ENCODE assay signal across 1 cellular context in genomic region chr3:100075731-100076543, GRCh38.
TF ChIP-seq lines count a peak whose summit lies in the region.

No MANE protein-coding gene starts in this region.

TF ChIP-seq in K562, 482 proteins besides CTCF, POLR2A, EP300 and RAD21 (continued from another document):
- TF ChIP-seq, protein P1, sequence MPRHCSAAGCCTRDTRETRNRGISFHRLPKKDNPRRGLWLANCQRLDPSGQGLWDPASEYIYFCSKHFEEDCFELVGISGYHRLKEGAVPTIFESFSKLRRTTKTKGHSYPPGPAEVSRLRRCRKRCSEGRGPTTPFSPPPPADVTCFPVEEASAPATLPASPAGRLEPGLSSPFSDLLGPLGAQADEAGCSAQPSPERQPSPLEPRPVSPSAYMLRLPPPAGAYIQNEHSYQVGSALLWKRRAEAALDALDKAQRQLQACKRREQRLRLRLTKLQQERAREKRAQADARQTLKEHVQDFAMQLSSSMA (CRISPR knock-in tag; IDR thresholded peaks at IDR 0.05): no peak
- TF ChIP-seq ZNF133 (CRISPR knock-in tag; IDR thresholded peaks at IDR 0.05) (no peak), CBFA2T2 (conservative IDR thresholded peaks at IDR 0.05) (peak; percentile 63), HMG20B (CRISPR knock-in tag; IDR thresholded peaks at IDR 0.05) (no peak), TCF3 (CRISPR knock-in tag; IDR thresholded peaks at IDR 0.05) (peak; percentile 43; the same call in 1 of the 2 replicates), GTF2B (IDR thresholded peaks at IDR 0.05; ENCODE audit: extremely low read depth, insufficient read length) (no peak), CBFA2T3 (IDR thresholded peaks at IDR 0.05) (peak; percentile 82), ARID1B (IDR thresholded peaks at IDR 0.05) (peak; percentile 54; the same call in 1 of the 2 replicates), NFRKB (IDR thresholded peaks at IDR 0.05; ENCODE audit: low read depth) (no peak), DPF2 (IDR thresholded peaks at IDR 0.05) (0 out of 2 replicates have a peak, but pooled peaks have one; percentile 37), NCOR1 (IDR thresholded peaks at IDR 0.05) (peak; percentile 50; the same call in 1 of the 2 replicates), STAT5A (IDR thresholded peaks at IDR 0.05; ENCODE audit: borderline replicate concordance, low read length) (no peak), CEBPB (tag; IDR thresholded peaks at IDR 0.05) (peak; percentile 20; the same call in 1 of the 2 replicates), TAL1 (IDR thresholded peaks at IDR 0.05) (peak; percentile 50), TEAD4 (IDR thresholded peaks at IDR 0.05; ENCODE audit: low read length) (peak; percentile 70), TEAD4 (CRISPR knock-in tag; IDR thresholded peaks at IDR 0.05; ENCODE audit: borderline replicate concordance) (no peak), ZNF12 (CRISPR knock-in tag; IDR thresholded peaks at IDR 0.05) (no peak), ZFPM2 (CRISPR knock-in tag; IDR thresholded peaks at IDR 0.05) (no peak), ZNF316 (IDR thresholded peaks at IDR 0.05) (peak; percentile 10; the same call in 1 of the 2 replicates), BCL6 (CRISPR knock-in tag; IDR thresholded peaks at IDR 0.05) (no peak), FOXA1 (IDR thresholded peaks at IDR 0.05; ENCODE audit: borderline replicate concordance) (no peak), ZBTB1 (CRISPR knock-in tag; IDR thresholded peaks at IDR 0.05; ENCODE audit: borderline replicate concordance, low read depth) (no peak), ZBTB17 (CRISPR knock-in tag; IDR thresholded peaks at IDR 0.05) (no peak), MEIS2 (IDR thresholded peaks at IDR 0.05; ENCODE audit: partially characterized antibody) (peak; percentile 30)
